Comparison of ENCODE assay signal across 1 cellular context in genomic region chr19:18273566-18274302, GRCh38.
TF ChIP-seq lines count a peak whose summit lies in the region.

No MANE protein-coding gene starts in this region.

TF ChIP-seq in HCT116, 20 proteins besides CTCF, POLR2A, EP300 and RAD21 (continued from another document):
- TF ChIP-seq CEBPB (IDR thresholded peaks at IDR 0.05; ENCODE audit: low read depth) = no peak
- no peak for TF ChIP-seq ZNF274 (IDR thresholded peaks at IDR 0.05; ENCODE audit: low read depth, low read length)
